23 cellular contexts compared by ENCODE assay signal in the genomic region with DNA sequence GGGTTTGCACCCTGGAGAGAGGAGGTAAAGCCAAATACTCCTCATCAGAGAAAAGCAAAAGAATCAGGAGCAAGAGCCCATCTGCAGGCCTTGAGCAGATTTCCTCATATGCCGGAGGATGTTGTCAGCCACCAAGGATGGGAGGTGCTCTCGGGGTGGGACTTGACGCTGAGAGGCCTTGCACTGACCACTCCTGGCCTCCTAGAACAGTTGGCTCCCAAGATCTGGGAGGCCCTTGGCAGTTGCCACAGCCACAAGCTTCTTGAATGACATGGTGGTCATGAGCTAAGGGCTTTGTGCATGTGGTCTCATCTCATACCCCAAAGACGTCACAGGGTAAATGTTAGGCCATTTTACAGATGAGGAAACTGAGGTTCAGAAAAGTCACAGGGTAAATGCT.
"Had no signal": no experiment of that assay in that cellular context is flagged by ENCODE, and none has a peak within 500 bp of the region (broad histone marks: within the 10 kb centered on the region; RNA-seq: fewer than 3 reads in every experiment).

No MANE protein-coding gene starts in this region.

- DNase-seq: activated CD4-positive, alpha-beta T cell treated with anti-CD3 and anti-CD28 coated beads for 36 hours; activated CD8-positive, alpha-beta memory T cell treated with anti-CD3 and anti-CD28 coated beads, Interleukin-2, amount 50 U/mL, for 48 hours; activated CD8-positive, alpha-beta T cell treated with anti-CD3 and anti-CD28 coated beads, Interleukin-2, amount 10 ng/mL, durations not matched to agents 7 days and 5 days; activated naive CD4-positive, alpha-beta T cell treated with Interleukin-2 at 50 U/mL for 16 hours; activated naive CD8-positive, alpha-beta T cell treated with anti-CD3 and anti-CD28 coated beads, Interleukin-2, amount 50 U/mL, for 24 hours; activated T-cell treated with anti-CD3 and anti-CD28 coated beads, Interleukin-2, amount 50 U/mL, for 1 hour; amniotic stem cell; body of pancreas; KBM-7; NCI-H1092; NCI-H1930; NCI-H2171; NCI-H2227 treated with DMSO at 0.1 percent for 48 hours; NCI-H446 treated with DMSO at 0.1 percent for 48 hours; NCI-H526; NCI-H774; T-cell; WERI-Rb-1 had no signal

- H3K4me3 Mint-ChIP-seq: activated CD4-positive, alpha-beta T cell treated with anti-CD3 and anti-CD28 coated beads for 36 hours; activated CD8-positive, alpha-beta T cell treated with anti-CD3 and anti-CD28 coated beads, Interleukin-2, amount 10 ng/mL, durations not matched to agents 7 days and 5 days; activated naive CD8-positive, alpha-beta T cell treated with anti-CD3 and anti-CD28 coated beads, Interleukin-2, amount 50 U/mL, for 24 hours; central memory CD8-positive, alpha-beta T cell; T-cell had no signal

- H3K36me3 Mint-ChIP-seq: activated naive CD4-positive, alpha-beta T cell treated with anti-CD3 and anti-CD28 coated beads, Interleukin-2, amount 50 U/mL, for 72 hours; T-cell had no signal

- H3K27ac ChIP-seq: ascending aorta, body of pancreas, SK-N-MC, WERI-Rb-1 had no signal

- H3K27ac Mint-ChIP-seq: activated CD4-positive, alpha-beta T cell treated with anti-CD3 and anti-CD28 coated beads for 36 hours; activated CD8-positive, alpha-beta T cell treated with anti-CD3 and anti-CD28 coated beads, Interleukin-2, amount 10 ng/mL, durations not matched to agents 7 days and 5 days; activated naive CD4-positive, alpha-beta T cell treated with anti-CD3 and anti-CD28 coated beads, Interleukin-2, amount 50 U/mL, for 72 hours; activated naive CD8-positive, alpha-beta T cell treated with anti-CD3 and anti-CD28 coated beads, Interleukin-2, amount 50 U/mL, for 24 hours; T-cell had no signal

- H3K36me3 ChIP-seq: ascending aorta, WERI-Rb-1 had no signal

- H3K9me3 ChIP-seq: ascending aorta, body of pancreas had no signal

- H3K27me3 ChIP-seq: ascending aorta, body of pancreas had no signal

- H3K4me1 Mint-ChIP-seq: activated CD4-positive, alpha-beta T cell treated with anti-CD3 and anti-CD28 coated beads for 36 hours; activated naive CD8-positive, alpha-beta T cell treated with anti-CD3 and anti-CD28 coated beads, Interleukin-2, amount 50 U/mL, for 24 hours; central memory CD8-positive, alpha-beta T cell; T-cell had no signal

- H3K4me1 ChIP-seq: ascending aorta, body of pancreas had no signal

- H3K4me3 ChIP-seq: ascending aorta, body of pancreas, SK-N-MC had no signal

- ATAC-seq: activated CD4-positive, alpha-beta T cell treated with anti-CD3 and anti-CD28 coated beads for 36 hours; activated CD8-positive, alpha-beta T cell treated with anti-CD3 and anti-CD28 coated beads, Interleukin-2, amount 10 ng/mL, durations not matched to agents 7 days and 5 days; activated naive CD4-positive, alpha-beta T cell treated with anti-CD3 and anti-CD28 coated beads, Interleukin-2, amount 50 U/mL, for 72 hours; activated naive CD8-positive, alpha-beta T cell treated with anti-CD3 and anti-CD28 coated beads, Interleukin-2, amount 50 U/mL, for 24 hours; body of pancreas; Right ventricle myocardium inferior; T-cell had no signal

- H3K9me3 Mint-ChIP-seq: activated naive CD4-positive, alpha-beta T cell treated with anti-CD3 and anti-CD28 coated beads, Interleukin-2, amount 50 U/mL, for 72 hours; activated naive CD8-positive, alpha-beta T cell treated with anti-CD3 and anti-CD28 coated beads, Interleukin-2, amount 50 U/mL, for 24 hours; central memory CD8-positive, alpha-beta T cell had no signal
